ENCODE assay signal across 22 cellular contexts in genomic region chr3:172300862-172301261, GRCh38.
"Had no signal": no experiment of that assay in that cellular context is flagged by ENCODE, and none has a peak within 500 bp of the region (broad histone marks: within the 10 kb centered on the region; RNA-seq: fewer than 3 reads in every experiment).

No MANE protein-coding gene starts in this region.

- H3K4me1 Mint-ChIP-seq: stimulated activated naive B cell treated with anti-CD40 and anti-IgM and Interleukin-4, amounts not matched to agents 10 μg/mL and 1 μg/mL and 100 μg/mL, for 72 hours had no signal

- H3K27ac Mint-ChIP-seq: effector memory CD8-positive, alpha-beta T cell; naive thymus-derived CD8-positive, alpha-beta T cell; stimulated activated naive B cell treated with anti-CD40 and anti-IgM and Interleukin-4, amounts not matched to agents 10 μg/mL and 1 μg/mL and 100 μg/mL, for 72 hours; stimulated activated naive CD8-positive, alpha-beta T cell treated with anti-CD3 and anti-CD28 coated beads, Interleukin-15, Interleukin-2, amounts not matched to agents 100 ng/mL and 50 ng/mL, for 24 hours had no signal

- FAIRE-seq: endometrium, keratinocyte had no signal

- H3K27me3 Mint-ChIP-seq: effector memory CD8-positive, alpha-beta T cell; naive thymus-derived CD8-positive, alpha-beta T cell; stimulated activated naive B cell treated with anti-CD40 and anti-IgM and Interleukin-4, amounts not matched to agents 10 μg/mL and 1 μg/mL and 100 μg/mL, for 72 hours; stimulated activated naive CD8-positive, alpha-beta T cell treated with anti-CD3 and anti-CD28 coated beads, Interleukin-15, Interleukin-2, amounts not matched to agents 100 ng/mL and 50 ng/mL, for 24 hours had no signal

- H3K4me1 ChIP-seq: lower lobe of right lung, psoas muscle, sigmoid colon had no signal

- H3K9me3 Mint-ChIP-seq: effector memory CD8-positive, alpha-beta T cell; naive thymus-derived CD8-positive, alpha-beta T cell; nephron progenitor cell; stimulated activated naive CD8-positive, alpha-beta T cell treated with anti-CD3 and anti-CD28 coated beads, Interleukin-15, Interleukin-2, amounts not matched to agents 100 ng/mL and 50 ng/mL, for 24 hours had no signal

- DNase-seq: cortex of kidney; effector memory CD8-positive, alpha-beta T cell; erythroblast; esophagus squamous epithelium; foreskin melanocyte; hypothalamus; left ventricle myocardium superior; lower lobe of right lung; naive thymus-derived CD8-positive, alpha-beta T cell; nephron progenitor cell; nucleus accumbens; psoas muscle; right cardiac atrium; sigmoid colon; spleen; stimulated activated naive B cell treated with anti-CD40 and anti-IgM and Interleukin-4, amounts not matched to agents 10 μg/mL and 1 μg/mL and 100 μg/mL, for 72 hours; trophoblast cell had no signal

- H3K4me3 ChIP-seq: esophagus squamous epithelium, lower lobe of right lung, psoas muscle, sigmoid colon, spleen, suprapubic skin, vagina had no signal

- H3K4me3 Mint-ChIP-seq: effector memory CD8-positive, alpha-beta T cell; naive thymus-derived CD8-positive, alpha-beta T cell; nephron progenitor cell; stimulated activated naive B cell treated with anti-CD40 and anti-IgM and Interleukin-4, amounts not matched to agents 10 μg/mL and 1 μg/mL and 100 μg/mL, for 72 hours; stimulated activated naive CD8-positive, alpha-beta T cell treated with anti-CD3 and anti-CD28 coated beads, Interleukin-15, Interleukin-2, amounts not matched to agents 100 ng/mL and 50 ng/mL, for 24 hours had no signal

- H3K9me3 ChIP-seq: esophagus squamous epithelium, lower lobe of right lung, psoas muscle, sigmoid colon, spleen, suprapubic skin, vagina had no signal

- H3K27me3 ChIP-seq: esophagus squamous epithelium, sigmoid colon, spleen, suprapubic skin, vagina had no signal

- H3K27ac ChIP-seq: esophagus squamous epithelium, lower lobe of right lung, psoas muscle, sigmoid colon, spleen, suprapubic skin, vagina had no signal
